In genomic region chr1:36411674-36412648, GRCh38 we compare ENCODE assay signal across 10 cellular contexts. TPM values are rescaled to one million over a fixed set of nuclear protein-coding genes. Genes with fewer than 3 reads are reported as not detected.
A peak's percentile ranks its signal among the peaks of the same experiment; 100 is the strongest.
DNase-seq lines count a peak whose midpoint lies in the region; ATAC-seq, FAIRE-seq and TF ChIP-seq lines count a peak whose summit lies in the region.
"Had no signal": no experiment of that assay in that cellular context is flagged by ENCODE, and none has a peak within 500 bp of the region (broad histone marks: within the 10 kb centered on the region; RNA-seq: fewer than 3 reads in every experiment).

No MANE protein-coding gene starts in this region.

- no peaks in the 10 kb centered on the region for H3K27me3 Mint-ChIP-seq in MCF 10A (ENCODE audit: insufficient read depth, unreplicated experiment)
- H3K27me3 Mint-ChIP-seq in T-helper 17 cell, result no peaks in the 10 kb centered on the region

- H3K4ac ChIP-seq in H1 (replicated peaks; ENCODE audit: insufficient read length, low read depth, low read length), result no peak overlapping the region

- TF ChIP-seq CTCF in MCF 10A (IDR thresholded peaks at IDR 0.05; ENCODE audit: unreplicated experiment) (no peak), breast epithelium (IDR thresholded peaks at IDR 0.05) (no peak), H1 (IDR thresholded peaks at IDR 0.05; ENCODE audit: control extremely low read depth in 1 of 3, insufficient read depth in 1 of 3, low read depth in 1 of 3, low read length in 3 of 3) (no peak), testis (IDR thresholded peaks at IDR 0.05) (no peak)

- no peaks in the 10 kb centered on the region; the same call in 1 of the 2 replicates for H3K79me1 ChIP-seq in H1 (ENCODE audit: low read depth, low read length)

- TF ChIP-seq EP300 in H1 (IDR thresholded peaks at IDR 0.05; ENCODE audit: borderline replicate concordance in 1 of 2, low read depth in 2 of 2, low read length in 2 of 2), result no peak

- POLR2A ChIA-PET in MCF 10A (lab: Yijun Ruan, JAX), result interaction anchor here (0.7 to 3.0 kb wide), 4 partner anchors 12 to 262 kb away, joined by 3 to 8 read pairs (median 4); partner anchors contain the start of genes LSM10 and TRAPPC3
- POLR2A ChIA-PET in H1 (lab: Charles Lee; ENCODE audit: partially characterized antibody), result interaction anchor here (0.6 to 2.3 kb wide), 9 partner anchors 10 to 483 kb away, joined by 3 to 8 read pairs (median 4); partner anchors contain the start of gene LSM10

- H3K4me1 ChIP-seq in breast epithelium (no peaks in the 10 kb centered on the region), H1 (replicated peaks in 1 of 4; ENCODE audit: control insufficient read depth in 3 of 4, insufficient read depth in 4 of 4, low read length in 3 of 4) (peaks cover 0 to 3% (median 0%) of the 10 kb centered on the region in 4 experiments; a peak in 1 of 7 replicates), testis (peaks cover 12% of the 10 kb centered on the region)
- H3K4me1 ChIP-seq: SJSA1 had no signal

- H2BK15ac ChIP-seq in H1 (ENCODE audit: low read length), result no peak overlapping the region

- no peaks in the 10 kb centered on the region for H3K4me1 Mint-ChIP-seq in MCF 10A (ENCODE audit: insufficient read depth, unreplicated experiment)
- peaks cover 20% of the 10 kb centered on the region for H3K4me1 Mint-ChIP-seq in T-helper 17 cell
- peaks cover 14% of the 10 kb centered on the region for H3K4me1 Mint-ChIP-seq in stimulated activated effector memory CD8-positive, alpha-beta T cell treated with anti-CD3 and anti-CD28 coated beads, Interleukin-12 subunit alpha, Interleukin-12 subunit beta, amount 100 ng/mL, for 72 hours

- no peak overlapping the region for H3K9ac ChIP-seq in H1 (replicated peaks in 1 of 4; ENCODE audit: extremely low read depth in 1 of 4, low read depth in 3 of 4, low read length in 3 of 4)

- H3K4me3 Mint-ChIP-seq in MCF 10A (ENCODE audit: unreplicated experiment) (no peak overlapping the region), T-helper 17 cell (no peak overlapping the region)
- peak overlapping the region; percentile 47 for H3K4me3 Mint-ChIP-seq in stimulated activated effector memory CD8-positive, alpha-beta T cell treated with anti-CD3 and anti-CD28 coated beads, Interleukin-12 subunit alpha, Interleukin-12 subunit beta, amount 100 ng/mL, for 72 hours

- H3K36me3 ChIP-seq in breast epithelium, result no peaks in the 10 kb centered on the region
- peaks cover 0 to 2% (median 0%) of the 10 kb centered on the region in 4 experiments; a peak in 3 of 8 replicates for H3K36me3 ChIP-seq in H1 (ENCODE audit: control insufficient read depth in 2 of 4, insufficient read depth in 4 of 4, low read length in 3 of 4)
- H3K36me3 ChIP-seq in testis (ENCODE audit: low read depth, missing control alignments), result no peaks in the 10 kb centered on the region

- BruUV-seq in MCF 10A (replicated peaks; lab: Mats Ljungman, UMichigan), result no TSS peak

- no peak overlapping the region for H2BK120ac ChIP-seq in H1 (replicated peaks; ENCODE audit: low read depth, low read length)

- no peak overlapping the region for H4K5ac ChIP-seq in H1 (ENCODE audit: insufficient read length, low read depth, low read length)

- H4K91ac ChIP-seq in H1 (replicated peaks; ENCODE audit: insufficient read length, low read length), result no peak overlapping the region

- WGBS in H1 (ENCODE audit: extremely low coverage in 1 of 2, insufficient coverage in 1 of 2, insufficient read length in 1 of 2, insufficient replicate concordance in 2 of 2, low coverage in 1 of 2, low lambda C conversion rate in 2 of 2, missing lambda C conversion rate in 1 of 2), 2 experiments, result 80% methylated on average over 11 of the region's 11 CpGs; no CpG with 5 or more reads in 1 of the 2 experiments
- WGBS in testis, 2 donors, result 63 to 65% methylated on average over 11 of the region's 11 CpGs

- H3K18ac ChIP-seq in H1 (ENCODE audit: extremely low read depth, low read length), result no peak overlapping the region

- no peak overlapping the region for H3K4me3 ChIP-seq in breast epithelium
- H3K4me3 ChIP-seq in H1 (ENCODE audit: extremely low read depth in 1 of 4, insufficient read depth in 2 of 4, low read depth in 3 of 4, low read length in 4 of 4), result no peak overlapping the region
- H3K4me3 ChIP-seq in testis, result no peak overlapping the region
- H3K4me3 ChIP-seq: SJSA1 had no signal

- H3K23ac ChIP-seq in H1 (ENCODE audit: insufficient read length), result no peak overlapping the region

- peak; percentile 88 for ATAC-seq in T-helper 17 cell
- peak; percentile 98 for ATAC-seq in stimulated activated effector memory CD8-positive, alpha-beta T cell treated with anti-CD3 and anti-CD28 coated beads, Interleukin-12 subunit alpha, Interleukin-12 subunit beta, amount 100 ng/mL, for 72 hours
- ATAC-seq in HG03571 (IDR thresholded peaks at IDR 0.05; ENCODE audit: unreplicated experiment), result no peak

- CTCF ChIA-PET in MCF 10A (lab: Yijun Ruan, JAX), result interaction anchor here (0.6 to 2.3 kb wide), 8 partner anchors 7 to 126 kb away, joined by 3 to 9 read pairs (median 4); partner anchors contain the start of gene SH3D21
- CTCF ChIA-PET in H1 (lab: Charles Lee; ENCODE audit: partially characterized antibody), result interaction anchor here (0.5 to 4.7 kb wide), 8 partner anchors 11 to 1533 kb away, joined by 3 to 24 read pairs (median 4); no protein-coding TSS in a partner anchor

- peak; percentile 70 for DNase-seq in MCF 10A (ENCODE audit: unreplicated experiment)
- DNase-seq in breast epithelium (ENCODE audit: low spot score in 2 of 2), result no peak
- no peak for DNase-seq in T-helper 17 cell
- DNase-seq in H1 (ENCODE audit: low read depth in 1 of 2, low spot score in 2 of 2), result no peak
- DNase-seq in stimulated activated effector memory CD8-positive, alpha-beta T cell treated with anti-CD3 and anti-CD28 coated beads, Interleukin-12 subunit alpha, Interleukin-12 subunit beta, amount 100 ng/mL, for 72 hours (ENCODE audit: low spot score in 2 of 2), result peak in 1 of 2 donors; percentile 74
- no peak for DNase-seq in glomerular visceral epithelial cell (ENCODE audit: extremely low spot score)
- DNase-seq in testis, result no peak

- H2BK12ac ChIP-seq in H1 (ENCODE audit: low read depth, low read length), result no peak overlapping the region

- no peak overlapping the region for H2BK5ac ChIP-seq in H1 (ENCODE audit: low read depth, low read length)

- no peak overlapping the region for H3K4me2 ChIP-seq in H1 (ENCODE audit: insufficient read depth in 1 of 2, low read depth in 2 of 2, low read length in 2 of 2)

- H3K36me3 Mint-ChIP-seq in MCF 10A (ENCODE audit: insufficient read depth, unreplicated experiment) (no peaks in the 10 kb centered on the region), T-helper 17 cell (ENCODE audit: low read depth) (peaks cover 2% of the 10 kb centered on the region)
- H3K36me3 Mint-ChIP-seq in stimulated activated effector memory CD8-positive, alpha-beta T cell treated with anti-CD3 and anti-CD28 coated beads, Interleukin-12 subunit alpha, Interleukin-12 subunit beta, amount 100 ng/mL, for 72 hours, result peaks cover 12% of the 10 kb centered on the region

- H3K27me3 ChIP-seq in breast epithelium (no peaks in the 10 kb centered on the region), H1 (replicated peaks in 1 of 4; ENCODE audit: control insufficient read depth in 3 of 4, extremely low read depth in 1 of 4, insufficient read depth in 3 of 4, low read length in 3 of 4) (no peaks in the 10 kb centered on the region), testis (no peaks in the 10 kb centered on the region)
- H3K27me3 ChIP-seq: SJSA1 had no signal

- intact Hi-C loops in MCF 10A (cut with micrococcal nuclease), result no loop called here
- intact Hi-C loops in breast epithelium (cut with DNase I; ENCODE audit: low total_unique reads), result no loop called here
- intact Hi-C loops in testis (cut with DNase I; ENCODE audit: low total_unique reads), result no loop called here

- no peaks in the 10 kb centered on the region for H3K9me3 ChIP-seq in breast epithelium
- no peaks in the 10 kb centered on the region for H3K9me3 ChIP-seq in T-helper 17 cell (ENCODE audit: control insufficient read depth, low read length, poor library complexity, severe bottlenecking)
- no peaks in the 10 kb centered on the region for H3K9me3 ChIP-seq in H1 (ENCODE audit: insufficient read depth in 2 of 2, low read depth in 1 of 2, low read length in 1 of 2)
- no peaks in the 10 kb centered on the region for H3K9me3 ChIP-seq in testis
- H3K9me3 ChIP-seq: SJSA1 had no signal

- TF ChIP-seq POLR2A in breast epithelium (IDR thresholded peaks at IDR 0.05), result no peak
- 0 out of 3 replicates have a peak, but pooled peaks of 1 of the 2 experiments have one; percentile 17 for TF ChIP-seq POLR2A in H1 (IDR thresholded peaks at IDR 0.05; ENCODE audit: control extremely low read depth in 1 of 2, low read depth in 2 of 2, low read length in 2 of 2)
- no peak for TF ChIP-seq POLR2A in testis (IDR thresholded peaks at IDR 0.05)

- no peak overlapping the region for H4K8ac ChIP-seq in H1 (ENCODE audit: extremely low read depth, insufficient read depth, low read length)

- H4K20me1 ChIP-seq in H1 (replicated peaks in 1 of 2; ENCODE audit: control insufficient read depth in 1 of 2, insufficient read depth in 2 of 2, low read length in 2 of 2), result no peaks in the 10 kb centered on the region

- H3K56ac ChIP-seq in H1 (replicated peaks; ENCODE audit: insufficient read length, low read depth, low read length), result no peak overlapping the region

- no peaks in the 10 kb centered on the region for H3K23me2 ChIP-seq in H1 (ENCODE audit: low read depth, low read length)

- no peaks in the 10 kb centered on the region for H3K79me2 ChIP-seq in H1 (ENCODE audit: control insufficient read depth in 1 of 2, insufficient read depth in 2 of 2, low read length in 2 of 2)

- H3K9me3 Mint-ChIP-seq in MCF 10A (ENCODE audit: unreplicated experiment), result no peaks in the 10 kb centered on the region
- H3K9me3 Mint-ChIP-seq in stimulated activated effector memory CD8-positive, alpha-beta T cell treated with anti-CD3 and anti-CD28 coated beads, Interleukin-12 subunit alpha, Interleukin-12 subunit beta, amount 100 ng/mL, for 72 hours, result no peaks in the 10 kb centered on the region

- no peak overlapping the region for H3K27ac ChIP-seq in breast epithelium
- H3K27ac ChIP-seq in H1 (ENCODE audit: low read depth, low read length), result no peak overlapping the region; the same call in 1 of the 2 replicates
- no peak overlapping the region for H3K27ac ChIP-seq in testis
- H3K27ac ChIP-seq: SJSA1 had no signal

- H2BK20ac ChIP-seq in H1 (ENCODE audit: low read length), result no peak overlapping the region; the same call in 1 of the 2 replicates

- no peak overlapping the region for H3K27ac Mint-ChIP-seq in MCF 10A (ENCODE audit: low read depth, unreplicated experiment)
- no peak overlapping the region for H3K27ac Mint-ChIP-seq in T-helper 17 cell
- H3K27ac Mint-ChIP-seq in stimulated activated effector memory CD8-positive, alpha-beta T cell treated with anti-CD3 and anti-CD28 coated beads, Interleukin-12 subunit alpha, Interleukin-12 subunit beta, amount 100 ng/mL, for 72 hours, result peak overlapping the region; percentile 21

- no peak overlapping the region for H2AK5ac ChIP-seq in H1 (ENCODE audit: low read depth, low read length)

- H2AFZ ChIP-seq in H1 (ENCODE audit: low read length), result no peak overlapping the region

- no peak for FAIRE-seq in H1 (lab: Jason Lieb, UNC)
- FAIRE-seq: islet of Langerhans had no signal

- TF ChIP-seq RAD21 in H1 (IDR thresholded peaks at IDR 0.05 in 1 of 2, conservative IDR thresholded peaks at IDR 0.05 in 1 of 2; ENCODE audit: low read depth in 2 of 2, low read length in 2 of 2), result no peak

- H3K14ac ChIP-seq in H1 (ENCODE audit: insufficient read length), result no peak overlapping the region

RNA-seq across cellular contexts. Expression of gene LSM10, which starts 14.3 kb away (rescaled TPM):
- 42.3 and 49.8 TPM in 2 replicates for total RNA-seq in MCF 10A (2022)
- 10 to 100 TPM; 31.8 to 49.5 (median 39.7) TPM for total RNA-seq in breast epithelium
- total RNA-seq in T-helper 17 cell, result 10 to 100 TPM; 26.4 to 31.1 TPM
- 59.1 and 59.5 TPM in 2 replicates for total RNA-seq in H1 (2021; fragmentation: NEBNext Ultra II Directional; extraction: Animal tissue kit (Norgen Biotek cat#: 25700))
- polyA plus RNA-seq in H1 (2011; rRNA removed), result 127 and 140 TPM in 2 replicates
- polyA plus RNA-seq in H1 (2011; cell fraction: cytosol; rRNA removed), result 111 TPM
- polyA plus RNA-seq in H1 (2011; cell fraction: nucleus; rRNA removed), result 81.9 TPM
- 50.0 to 87.8 TPM (median 80.4 TPM) in 4 replicates for polyA plus RNA-seq in H1 (2012, experiment 1 of 2)
- polyA plus RNA-seq in H1 (2012, experiment 2 of 2), result 128 TPM
- 49.0 TPM for polyA plus RNA-seq in H1 (2013, experiment 1 of 2)
- polyA plus RNA-seq in H1 (2013, experiment 2 of 2), result 51.5 TPM
- polyA minus RNA-seq in H1 (2011; rRNA and poly(A)+ RNA removed), result 48.7 and 51.4 TPM in 2 replicates
- 28.0 TPM for polyA minus RNA-seq in H1 (2011; cell fraction: cytosol; rRNA and poly(A)+ RNA removed)
- polyA minus RNA-seq in H1 (2011; cell fraction: nucleus; rRNA and poly(A)+ RNA removed), result 25.3 TPM
- 100 to 1,000 TPM in 1 of 2 donors, 10 to 100 TPM in 1; 73.6 to 106 TPM for total RNA-seq in testis
- 69.1 TPM for polyA plus RNA-seq in testis (ENCODE audit: insufficient read depth, low read depth, low replicate concordance)

RNA-seq across cellular contexts. Expression of gene STK40, which starts 26.2 kb away (rescaled TPM):
- total RNA-seq in MCF 10A (2022) (44.0 and 47.4 TPM in 2 replicates), breast epithelium (10 to 100 TPM; 22.5 to 36.0 (median 26.2) TPM), T-helper 17 cell (10 to 100 TPM; 32.9 to 49.8 TPM), testis (100 to 1,000 TPM; 140 to 159 TPM)
- total RNA-seq in H1 (2021; fragmentation: NEBNext Ultra II Directional; extraction: Animal tissue kit (Norgen Biotek cat#: 25700)), result 25.3 and 28.6 TPM in 2 replicates
- polyA plus RNA-seq in H1 (2011; rRNA removed) (13.6 and 18.4 TPM in 2 replicates), testis (ENCODE audit: insufficient read depth, low read depth, low replicate concordance) (126 TPM)
- 13.7 TPM for polyA plus RNA-seq in H1 (2011; cell fraction: cytosol; rRNA removed)
- 21.5 TPM for polyA plus RNA-seq in H1 (2011; cell fraction: nucleus; rRNA removed)
- polyA plus RNA-seq in H1 (2012, experiment 1 of 2), result 13.3 to 18.6 TPM (median 17.3 TPM) in 4 replicates
- 17.6 TPM for polyA plus RNA-seq in H1 (2012, experiment 2 of 2)
- 16.9 TPM for polyA plus RNA-seq in H1 (2013, experiment 1 of 2)
- 16.6 TPM for polyA plus RNA-seq in H1 (2013, experiment 2 of 2)
- 16.3 and 18.9 TPM in 2 replicates for polyA minus RNA-seq in H1 (2011; rRNA and poly(A)+ RNA removed)
- polyA minus RNA-seq in H1 (2011; cell fraction: cytosol; rRNA and poly(A)+ RNA removed), result 9.5 TPM
- 5.5 TPM for polyA minus RNA-seq in H1 (2011; cell fraction: nucleus; rRNA and poly(A)+ RNA removed)

RNA-seq across cellular contexts. Expression of gene OSCP1, which starts 38.3 kb away (rescaled TPM):
- 7.6 and 15.1 TPM in 2 replicates for total RNA-seq in MCF 10A (2022)
- 10 to 100 TPM; 12.5 to 19.3 (median 15.1) TPM for total RNA-seq in breast epithelium
- under 1 TPM in 1 of 2 donors, not detected in 1; 0.99 TPM for total RNA-seq in T-helper 17 cell
- 1.4 and 1.8 TPM in 2 replicates for total RNA-seq in H1 (2021; fragmentation: NEBNext Ultra II Directional; extraction: Animal tissue kit (Norgen Biotek cat#: 25700))
- 3.2 and 3.3 TPM in 2 replicates for polyA plus RNA-seq in H1 (2011; rRNA removed)
- 2.4 TPM for polyA plus RNA-seq in H1 (2011; cell fraction: cytosol; rRNA removed)
- polyA plus RNA-seq in H1 (2011; cell fraction: nucleus; rRNA removed), result 1.9 TPM
- polyA plus RNA-seq in H1 (2012, experiment 1 of 2), result 2.8 to 4.8 TPM (median 4.1 TPM) in 4 replicates
- polyA plus RNA-seq in H1 (2012, experiment 2 of 2), result 3.5 TPM
- 2.0 TPM for polyA plus RNA-seq in H1 (2013, experiment 1 of 2)
- 2.2 TPM for polyA plus RNA-seq in H1 (2013, experiment 2 of 2)
- 1.7 and 4.6 TPM in 2 replicates for polyA minus RNA-seq in H1 (2011; rRNA and poly(A)+ RNA removed)
- polyA minus RNA-seq in H1 (2011; cell fraction: cytosol; rRNA and poly(A)+ RNA removed), result 0.81 TPM
- 4.4 TPM for polyA minus RNA-seq in H1 (2011; cell fraction: nucleus; rRNA and poly(A)+ RNA removed)
- 10 to 100 TPM; 50.7 to 72.1 TPM for total RNA-seq in testis
- 199 TPM for polyA plus RNA-seq in testis (ENCODE audit: insufficient read depth, low read depth, low replicate concordance)

RNA-seq across cellular contexts. Expression of gene MRPS15, which starts 52.2 kb away (rescaled TPM):
- total RNA-seq in MCF 10A (2022), result 95.6 and 101 TPM in 2 replicates
- 10 to 100 TPM; 72.9 to 99.1 (median 79.3) TPM for total RNA-seq in breast epithelium
- 10 to 100 TPM; 31.4 to 37.5 TPM for total RNA-seq in T-helper 17 cell
- 129 and 130 TPM in 2 replicates for total RNA-seq in H1 (2021; fragmentation: NEBNext Ultra II Directional; extraction: Animal tissue kit (Norgen Biotek cat#: 25700))
- 53.0 and 53.6 TPM in 2 replicates for polyA plus RNA-seq in H1 (2011; rRNA removed)
- 93.7 TPM for polyA plus RNA-seq in H1 (2011; cell fraction: cytosol; rRNA removed)
- 52.9 TPM for polyA plus RNA-seq in H1 (2011; cell fraction: nucleus; rRNA removed)
- 97.0 to 108 TPM (median 100 TPM) in 4 replicates for polyA plus RNA-seq in H1 (2012, experiment 1 of 2)
- polyA plus RNA-seq in H1 (2012, experiment 2 of 2), result 119 TPM
- polyA plus RNA-seq in H1 (2013, experiment 1 of 2), result 161 TPM
- polyA plus RNA-seq in H1 (2013, experiment 2 of 2), result 167 TPM
- polyA minus RNA-seq in H1 (2011; rRNA and poly(A)+ RNA removed), result 24.3 and 24.6 TPM in 2 replicates
- polyA minus RNA-seq in H1 (2011; cell fraction: cytosol; rRNA and poly(A)+ RNA removed), result 27.2 TPM
- 26.8 TPM for polyA minus RNA-seq in H1 (2011; cell fraction: nucleus; rRNA and poly(A)+ RNA removed)
- total RNA-seq in testis, result 100 to 1,000 TPM; 101 to 126 TPM
- polyA plus RNA-seq in testis (ENCODE audit: insufficient read depth, low read depth, low replicate concordance), result 349 TPM
